Comparison of ENCODE assay signal across 8 cellular contexts in the genomic region with DNA sequence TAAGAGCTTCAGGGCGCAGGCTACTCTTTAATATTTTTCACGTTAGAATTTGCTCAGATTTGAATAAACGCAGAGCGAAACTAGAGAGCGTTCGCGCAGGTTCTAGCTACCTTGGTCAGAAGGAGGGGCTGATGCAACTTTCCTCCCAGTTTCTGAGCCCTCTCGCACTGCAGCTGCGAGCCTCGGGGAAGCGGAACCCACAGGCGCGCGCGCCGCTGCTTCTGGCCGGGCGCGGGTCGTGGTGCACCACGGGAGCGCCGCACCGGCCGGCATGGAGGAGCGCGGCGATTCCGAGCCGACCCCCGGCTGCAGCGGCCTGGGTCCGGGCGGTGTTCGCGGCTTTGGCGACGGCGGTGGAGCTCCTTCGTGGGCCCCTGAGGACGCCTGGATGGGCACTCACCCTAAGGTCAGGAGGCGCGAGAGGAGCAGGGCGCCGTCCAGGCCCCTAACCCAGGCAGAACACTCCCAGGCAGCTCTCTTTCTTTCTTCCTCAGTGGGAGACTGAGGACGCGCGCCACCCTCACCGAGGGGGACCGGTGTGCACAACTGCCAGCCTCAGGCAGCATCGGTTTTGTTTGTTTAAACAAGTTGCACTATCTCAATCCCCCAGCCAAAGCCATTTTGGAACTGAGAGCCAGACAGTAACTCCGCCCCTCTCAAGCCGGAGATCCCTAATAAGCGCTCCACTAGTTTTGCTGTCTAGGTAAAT. TPM values are rescaled to one million over a fixed set of nuclear protein-coding genes. Genes with fewer than 3 reads are reported as not detected.
A peak's percentile ranks its signal among the peaks of the same experiment; 100 is the strongest.
DNase-seq lines count a peak whose midpoint lies in the region; ATAC-seq lines count a peak whose summit lies in the region.

Gene TSEN15 (plus strand): TSS at position 246 of the 709 bp plus-strand sequence. CDS start 26 bp downstream, at position 272.

- ATAC-seq in HG03460 (IDR thresholded peaks at IDR 0.05; ENCODE audit: unreplicated experiment): peak; percentile 97

- peak in 12 of 14 donors; percentile 45 to 86 (median 70) for DNase-seq in C1 segment of cervical spinal cord (lab: John Stamatoyannopoulos, UW)
- peak; percentile 65 for DNase-seq in GM19240 (ENCODE audit: insufficient read length, low spot score)
- DNase-seq in NCI-H748 treated with DMSO at 0.1 percent for 48 hours (lab: John Stamatoyannopoulos, UW): peak; percentile 36
- DNase-seq in activated CD4-positive, alpha-beta T cell treated with anti-CD3 and anti-CD28 coated beads, Interleukin-2, amount 50 U/mL, for 48 hours: peak; percentile 77 to 83
- peak; percentile 82 for DNase-seq in ecto neural progenitor cell (ENCODE audit: low spot score)
- DNase-seq in lung microvascular endothelial cell (ENCODE audit: low read depth in 2 of 2): peak; percentile 80 to 81
- peak; percentile 57 for DNase-seq in stimulated activated CD8-positive, alpha-beta memory T cell treated with anti-CD3 and anti-CD28 coated beads, Interleukin-12 subunit alpha, Interleukin-12 subunit beta, amount 100 ng/mL, for 24 hours (ENCODE audit: extremely low read depth)

RNA-seq across cellular contexts. Expression of gene TSEN15, which starts in this region (rescaled TPM):
- 17.7 and 18.1 TPM in 2 replicates for total RNA-seq in lung microvascular endothelial cell

Comparison
In these comparisons a context has a peak if more than half of its experiments do, and no peak if none do; other contexts are left out.
1. Peak in every context shown above with its lines: DNase-seq and ATAC-seq.